Comparison of ENCODE assay signal across 1 cellular context in the genomic region with DNA sequence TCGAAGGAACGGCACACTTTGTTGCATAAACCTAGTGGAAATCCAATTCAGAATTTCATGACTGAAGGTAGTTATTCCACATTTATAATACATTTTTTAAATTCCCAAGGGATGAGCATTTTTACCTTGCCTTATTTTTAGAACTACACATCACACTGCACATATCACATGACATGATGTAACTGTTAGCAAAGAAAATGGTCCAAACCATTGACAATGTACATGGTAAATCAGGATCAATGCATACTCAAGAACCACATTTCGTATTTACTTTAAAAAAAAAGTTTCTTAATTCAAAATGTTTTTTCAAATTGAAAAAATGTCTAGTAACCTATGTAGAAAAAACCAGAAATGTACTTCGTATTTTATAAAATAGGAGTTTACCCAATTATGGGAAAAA.
TF ChIP-seq lines count a peak whose summit lies in the region.

No MANE protein-coding gene starts in this region.

TF ChIP-seq in K562, 482 proteins besides CTCF, POLR2A, EP300 and RAD21 (continued from another document):
- TF ChIP-seq, protein P1, sequence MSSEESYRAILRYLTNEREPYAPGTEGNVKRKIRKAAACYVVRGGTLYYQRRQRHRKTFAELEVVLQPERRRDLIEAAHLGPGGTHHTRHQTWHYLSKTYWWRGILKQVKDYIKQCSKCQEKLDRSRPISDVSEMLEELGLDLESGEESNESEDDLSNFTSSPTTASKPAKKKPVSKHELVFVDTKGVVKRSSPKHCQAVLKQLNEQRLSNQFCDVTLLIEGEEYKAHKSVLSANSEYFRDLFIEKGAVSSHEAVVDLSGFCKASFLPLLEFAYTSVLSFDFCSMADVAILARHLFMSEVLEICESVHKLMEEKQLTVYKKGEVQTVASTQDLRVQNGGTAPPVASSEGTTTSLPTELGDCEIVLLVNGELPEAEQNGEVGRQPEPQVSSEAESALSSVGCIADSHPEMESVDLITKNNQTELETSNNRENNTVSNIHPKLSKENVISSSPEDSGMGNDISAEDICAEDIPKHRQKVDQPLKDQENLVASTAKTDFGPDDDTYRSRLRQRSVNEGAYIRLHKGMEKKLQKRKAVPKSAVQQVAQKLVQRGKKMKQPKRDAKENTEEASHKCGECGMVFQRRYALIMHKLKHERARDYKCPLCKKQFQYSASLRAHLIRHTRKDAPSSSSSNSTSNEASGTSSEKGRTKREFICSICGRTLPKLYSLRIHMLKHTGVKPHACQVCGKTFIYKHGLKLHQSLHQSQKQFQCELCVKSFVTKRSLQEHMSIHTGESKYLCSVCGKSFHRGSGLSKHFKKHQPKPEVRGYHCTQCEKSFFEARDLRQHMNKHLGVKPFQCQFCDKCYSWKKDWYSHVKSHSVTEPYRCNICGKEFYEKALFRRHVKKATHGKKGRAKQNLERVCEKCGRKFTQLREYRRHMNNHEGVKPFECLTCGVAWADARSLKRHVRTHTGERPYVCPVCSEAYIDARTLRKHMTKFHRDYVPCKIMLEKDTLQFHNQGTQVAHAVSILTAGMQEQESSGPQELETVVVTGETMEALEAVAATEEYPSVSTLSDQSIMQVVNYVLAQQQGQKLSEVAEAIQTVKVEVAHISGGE (CRISPR knock-in tag; IDR thresholded peaks at IDR 0.05), result no peak
- TF ChIP-seq TSC22D4 (tag; IDR thresholded peaks at IDR 0.05), result no peak
- TF ChIP-seq ESRRA (IDR thresholded peaks at IDR 0.05; ENCODE audit: borderline replicate concordance, low read depth), result no peak
- TF ChIP-seq HBP1 (CRISPR knock-in tag; IDR thresholded peaks at IDR 0.05), result no peak
- TF ChIP-seq JUND (IDR thresholded peaks at IDR 0.05; ENCODE audit: borderline replicate concordance, low read depth, low read length), result 0 out of 2 replicates have a peak, but pooled peaks have one; percentile 10
- no peak for TF ChIP-seq JUND (tag; IDR thresholded peaks at IDR 0.05; ENCODE audit: borderline replicate concordance, low read depth, low read length)
- TF ChIP-seq GTF2A2 (tag; IDR thresholded peaks at IDR 0.05), result no peak
- TF ChIP-seq, protein P2, sequence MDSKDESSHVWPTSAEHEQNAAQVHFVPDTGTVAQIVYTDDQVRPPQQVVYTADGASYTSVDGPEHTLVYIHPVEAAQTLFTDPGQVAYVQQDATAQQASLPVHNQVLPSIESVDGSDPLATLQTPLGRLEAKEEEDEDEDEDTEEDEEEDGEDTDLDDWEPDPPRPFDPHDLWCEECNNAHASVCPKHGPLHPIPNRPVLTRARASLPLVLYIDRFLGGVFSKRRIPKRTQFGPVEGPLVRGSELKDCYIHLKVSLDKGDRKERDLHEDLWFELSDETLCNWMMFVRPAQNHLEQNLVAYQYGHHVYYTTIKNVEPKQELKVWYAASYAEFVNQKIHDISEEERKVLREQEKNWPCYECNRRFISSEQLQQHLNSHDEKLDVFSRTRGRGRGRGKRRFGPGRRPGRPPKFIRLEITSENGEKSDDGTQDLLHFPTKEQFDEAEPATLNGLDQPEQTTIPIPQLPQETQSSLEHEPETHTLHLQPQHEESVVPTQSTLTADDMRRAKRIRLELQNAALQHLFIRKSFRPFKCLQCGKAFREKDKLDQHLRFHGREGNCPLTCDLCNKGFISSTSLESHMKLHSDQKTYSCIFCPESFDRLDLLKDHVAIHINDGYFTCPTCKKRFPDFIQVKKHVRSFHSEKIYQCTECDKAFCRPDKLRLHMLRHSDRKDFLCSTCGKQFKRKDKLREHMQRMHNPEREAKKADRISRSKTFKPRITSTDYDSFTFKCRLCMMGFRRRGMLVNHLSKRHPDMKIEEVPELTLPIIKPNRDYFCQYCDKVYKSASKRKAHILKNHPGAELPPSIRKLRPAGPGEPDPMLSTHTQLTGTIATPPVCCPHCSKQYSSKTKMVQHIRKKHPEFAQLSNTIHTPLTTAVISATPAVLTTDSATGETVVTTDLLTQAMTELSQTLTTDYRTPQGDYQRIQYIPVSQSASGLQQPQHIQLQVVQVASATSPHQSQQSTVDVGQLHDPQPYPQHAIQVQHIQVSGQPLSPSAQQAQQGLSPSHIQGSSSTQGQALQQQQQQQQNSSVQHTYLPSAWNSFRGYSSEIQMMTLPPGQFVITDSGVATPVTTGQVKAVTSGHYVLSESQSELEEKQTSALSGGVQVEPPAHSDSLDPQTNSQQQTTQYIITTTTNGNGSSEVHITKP (IDR thresholded peaks at IDR 0.05; ENCODE audit: partially characterized antibody), result peak; percentile 81
- TF ChIP-seq TFE3 (CRISPR knock-in tag; IDR thresholded peaks at IDR 0.05), result peak; percentile 90
- 0 out of 2 replicates have a peak, but pooled peaks have one; percentile 33 for TF ChIP-seq ZNF507 (tag; conservative IDR thresholded peaks at IDR 0.05)
- no peak for TF ChIP-seq RBM34 (IDR thresholded peaks at IDR 0.05; ENCODE audit: borderline replicate concordance, insufficient read depth, low read length)
- no peak for TF ChIP-seq ZBTB1 (CRISPR knock-in tag; IDR thresholded peaks at IDR 0.05; ENCODE audit: borderline replicate concordance, low read depth)
- no peak for TF ChIP-seq HES1 (IDR thresholded peaks at IDR 0.05; ENCODE audit: low read depth)
- TF ChIP-seq FOSL1 (tag; conservative IDR thresholded peaks at IDR 0.05), result peak; percentile 49; the same call in 1 of the 2 replicates
- peak; percentile 69 for TF ChIP-seq POLR2H (tag; IDR thresholded peaks at IDR 0.05; ENCODE audit: low read depth)
- no peak for TF ChIP-seq CEBPG (CRISPR knock-in tag; IDR thresholded peaks at IDR 0.05)
- TF ChIP-seq CEBPG (tag; conservative IDR thresholded peaks at IDR 0.05 in 1 of 2, IDR thresholded peaks at IDR 0.05 in 1 of 2), result peak; percentile 13 to 79; a peak in 3 of 4 replicates
- TF ChIP-seq, protein P3, sequence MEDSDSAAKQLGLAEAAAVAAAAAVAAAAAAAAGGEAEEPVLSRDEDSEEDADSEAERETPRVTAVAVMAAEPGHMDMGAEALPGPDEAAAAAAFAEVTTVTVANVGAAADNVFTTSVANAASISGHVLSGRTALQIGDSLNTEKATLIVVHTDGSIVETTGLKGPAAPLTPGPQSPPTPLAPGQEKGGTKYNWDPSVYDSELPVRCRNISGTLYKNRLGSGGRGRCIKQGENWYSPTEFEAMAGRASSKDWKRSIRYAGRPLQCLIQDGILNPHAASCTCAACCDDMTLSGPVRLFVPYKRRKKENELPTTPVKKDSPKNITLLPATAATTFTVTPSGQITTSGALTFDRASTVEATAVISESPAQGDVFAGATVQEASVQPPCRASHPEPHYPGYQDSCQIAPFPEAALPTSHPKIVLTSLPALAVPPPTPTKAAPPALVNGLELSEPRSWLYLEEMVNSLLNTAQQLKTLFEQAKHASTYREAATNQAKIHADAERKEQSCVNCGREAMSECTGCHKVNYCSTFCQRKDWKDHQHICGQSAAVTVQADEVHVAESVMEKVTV (CRISPR knock-in tag; IDR thresholded peaks at IDR 0.05), result 0 out of 2 replicates have a peak, but pooled peaks have one; percentile 13
- peak; percentile 52; the same call in 1 of the 2 replicates for TF ChIP-seq ATF7 (IDR thresholded peaks at IDR 0.05)
- peak; percentile 17; the same call in 1 of the 2 replicates for TF ChIP-seq NR2C1 (IDR thresholded peaks at IDR 0.05)
- no peak for TF ChIP-seq NR2C1 (tag; IDR thresholded peaks at IDR 0.05)
- 0 out of 2 replicates have a peak, but pooled peaks have one; percentile 38 for TF ChIP-seq ZNF589 (CRISPR knock-in tag; IDR thresholded peaks at IDR 0.05; ENCODE audit: low read depth)
- TF ChIP-seq, protein P4, sequence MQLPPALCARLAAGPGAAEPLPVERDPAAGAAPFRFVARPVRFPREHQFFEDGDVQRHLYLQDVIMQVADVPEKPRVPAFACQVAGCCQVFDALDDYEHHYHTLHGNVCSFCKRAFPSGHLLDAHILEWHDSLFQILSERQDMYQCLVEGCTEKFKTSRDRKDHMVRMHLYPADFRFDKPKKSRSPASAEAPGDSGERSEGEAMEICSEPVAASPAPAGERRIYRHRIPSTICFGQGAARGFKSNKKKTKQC (CRISPR knock-in tag; IDR thresholded peaks at IDR 0.05), result no peak
- TF ChIP-seq RAD51 (IDR thresholded peaks at IDR 0.05; ENCODE audit: borderline replicate concordance, low read depth), result peak; percentile 54; the same call in 1 of the 2 replicates
- peak; percentile 71 for TF ChIP-seq ATF3 (IDR thresholded peaks at IDR 0.05)
- TF ChIP-seq ATF3 (CRISPR knock-in tag; conservative IDR thresholded peaks at IDR 0.05), result no peak
- TF ChIP-seq MEF2A (IDR thresholded peaks at IDR 0.05; ENCODE audit: control insufficient read depth, low read depth, low read length), result peak; percentile 72; the same call in 1 of the 2 replicates
- no peak for TF ChIP-seq PHF8 (IDR thresholded peaks at IDR 0.05; ENCODE audit: borderline replicate concordance, low read length)
- no peak for TF ChIP-seq ETS2 (tag; IDR thresholded peaks at IDR 0.05; ENCODE audit: borderline replicate concordance, poor library complexity, severe bottlenecking)
- TF ChIP-seq PTRF (tag; IDR thresholded peaks at IDR 0.05), result no peak
- no peak for TF ChIP-seq PCBP1 (IDR thresholded peaks at IDR 0.05; ENCODE audit: low read depth, low read length, poor library complexity, severe bottlenecking)
- TF ChIP-seq TAF9B (IDR thresholded peaks at IDR 0.05; ENCODE audit: partially characterized antibody), result peak; percentile 3
- TF ChIP-seq FIP1L1 (IDR thresholded peaks at IDR 0.05; ENCODE audit: low read depth, low read length, poor library complexity, severe bottlenecking), result no peak
- TF ChIP-seq, protein P5, sequence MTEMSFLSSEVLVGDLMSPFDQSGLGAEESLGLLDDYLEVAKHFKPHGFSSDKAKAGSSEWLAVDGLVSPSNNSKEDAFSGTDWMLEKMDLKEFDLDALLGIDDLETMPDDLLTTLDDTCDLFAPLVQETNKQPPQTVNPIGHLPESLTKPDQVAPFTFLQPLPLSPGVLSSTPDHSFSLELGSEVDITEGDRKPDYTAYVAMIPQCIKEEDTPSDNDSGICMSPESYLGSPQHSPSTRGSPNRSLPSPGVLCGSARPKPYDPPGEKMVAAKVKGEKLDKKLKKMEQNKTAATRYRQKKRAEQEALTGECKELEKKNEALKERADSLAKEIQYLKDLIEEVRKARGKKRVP (CRISPR knock-in tag; IDR thresholded peaks at IDR 0.05), result peak; percentile 38; the same call in 1 of the 2 replicates
- TF ChIP-seq ELF1 (tag; IDR thresholded peaks at IDR 0.05), result no peak
- TF ChIP-seq CC2D1A (IDR thresholded peaks at IDR 0.05), result no peak
